In genomic region chr9:36102742-36103495, GRCh38 we compare ENCODE assay signal across 8 cellular contexts. TPM values are rescaled to one million over a fixed set of nuclear protein-coding genes. Genes with fewer than 3 reads are reported as not detected.
DNase-seq lines count a peak whose midpoint lies in the region; ATAC-seq lines count a peak whose summit lies in the region.

No MANE protein-coding gene starts in this region.

- DNase-seq in ELF-1 (ENCODE audit: low read depth, low spot score) (peak; percentile 79), NCI-H226 (peak; percentile 57), cerebellar cortex (ENCODE audit: low spot score) (peak; percentile 92), kidney glomerular epithelial cell (lab: John Stamatoyannopoulos, UW) (peak; percentile 61), mesenteric fat pad (ENCODE audit: low spot score) (no peak)
- peak; percentile 79 for DNase-seq in activated CD4-positive, CD25-positive, alpha-beta regulatory T cell treated with anti-CD3 and anti-CD28 coated beads, Interleukin-2, amount 50 U/mL, for 16 hours (ENCODE audit: low read depth, low spot score)
- peak; percentile 90 for DNase-seq in stimulated activated CD4-positive, alpha-beta T cell treated with anti-CD3 and anti-CD28 coated beads, Interleukin-4, amount 100 ng/mL, for 1 hour

- ATAC-seq in HG02884 (IDR thresholded peaks at IDR 0.05; ENCODE audit: unreplicated experiment), result peak; percentile 72

RNA-seq across cellular contexts. Expression of gene GLIPR2, which starts 33.6 kb away (rescaled TPM):
- 81.7 TPM for total RNA-seq in mesenteric fat pad
